Comparison of ENCODE assay signal across 8 cellular contexts in genomic region chr10:106711313-106711906, GRCh38.
DNase-seq lines count a peak whose midpoint lies in the region; ATAC-seq and TF ChIP-seq lines count a peak whose summit lies in the region.

No MANE protein-coding gene starts in this region.

- no peak for ATAC-seq in activated T-cell treated with anti-CD3 and anti-CD28 coated beads, Interleukin-2, amount 50 U/mL, for 72 hours (replicated peaks in 1 of 2)

- H3K27me3 Mint-ChIP-seq in HFFc6 (ENCODE audit: insufficient read depth), result no peaks in the 10 kb centered on the region; the same call in 1 of the 2 replicates
- H3K27me3 Mint-ChIP-seq in activated T-cell treated with anti-CD3 and anti-CD28 coated beads, Interleukin-2, amount 50 U/mL, for 72 hours (ENCODE audit: low read depth), result no peaks in the 10 kb centered on the region
- H3K27me3 Mint-ChIP-seq in immature natural killer cell (ENCODE audit: low read depth in 3 of 3), result peaks cover 1 to 5% (median 2%) of the 10 kb centered on the region in 3 donors

- POLR2A ChIA-PET in A673 (lab: Charles Lee; ENCODE audit: low non-redundant PET), result no interaction called here

- H3K27ac Mint-ChIP-seq in HFFc6 (no peak overlapping the region), immature natural killer cell (no peak overlapping the region)
- H3K27ac Mint-ChIP-seq in activated T-cell treated with anti-CD3 and anti-CD28 coated beads, Interleukin-2, amount 50 U/mL, for 72 hours, result no peak overlapping the region

- no peak overlapping the region for H3K27ac ChIP-seq in A673 (ENCODE audit: low read depth, low read length, poor library complexity, severe bottlenecking)

- H3K9me3 Mint-ChIP-seq in HFFc6, result no peaks in the 10 kb centered on the region
- H3K9me3 Mint-ChIP-seq in activated T-cell treated with anti-CD3 and anti-CD28 coated beads, Interleukin-2, amount 50 U/mL, for 72 hours, result peaks cover 0 to 3% of the 10 kb centered on the region in 2 donors
- H3K9me3 Mint-ChIP-seq in immature natural killer cell, result peaks cover 0 to 2% (median 0%) of the 10 kb centered on the region in 6 donors

- CTCF ChIA-PET in A673 (lab: Charles Lee), result no interaction called here

- H3K4me3 Mint-ChIP-seq in HFFc6 (no peak overlapping the region), immature natural killer cell (no peak overlapping the region)
- H3K4me3 Mint-ChIP-seq in activated T-cell treated with anti-CD3 and anti-CD28 coated beads, Interleukin-2, amount 50 U/mL, for 72 hours, result no peak overlapping the region

- no TSS peak for BruUV-seq in A673 (replicated peaks; lab: Mats Ljungman, UMichigan)

- no peak overlapping the region for H3K4me3 ChIP-seq in A673 (ENCODE audit: low read depth, low read length, poor library complexity, severe bottlenecking)

- no peaks in the 10 kb centered on the region for H3K27me3 ChIP-seq in A673 (replicated peaks; ENCODE audit: insufficient read depth, low read depth, low read length, poor library complexity)

- DNase-seq in A673 (ENCODE audit: low spot score) (peak; percentile 70), HFFc6 (no peak), MV-4-11 (lab: John Stamatoyannopoulos, UW) (peak; percentile 44), immature natural killer cell (peak; percentile 7 to 24 (median 21)), middle frontal gyrus (ENCODE audit: extremely low spot score, low spot score) (no peak)
- DNase-seq in activated T-cell treated with anti-CD3 and anti-CD28 coated beads, Interleukin-2, amount 50 U/mL, for 72 hours, result peak; percentile 36 to 43
- peak; percentile 1 to 26 for DNase-seq in stimulated activated CD8-positive, alpha-beta memory T cell treated with anti-CD3 and anti-CD28 coated beads, Interleukin-2, amount 100 ng/mL, for 48 hours (ENCODE audit: low read depth in 2 of 2)

- peak; percentile 96 for TF ChIP-seq CTCF in A673 (conservative IDR thresholded peaks at IDR 0.05; ENCODE audit: low read depth, low read length)
- peak; percentile 80 for TF ChIP-seq CTCF in GM12874 (IDR thresholded peaks at IDR 0.05; ENCODE audit: insufficient read depth, low read depth, low read length)
- TF ChIP-seq CTCF in HFFc6 (IDR thresholded peaks at IDR 0.05), result peak; percentile 86

- H3K36me3 Mint-ChIP-seq in HFFc6 (ENCODE audit: low read depth), result no peaks in the 10 kb centered on the region
- no peaks in the 10 kb centered on the region for H3K36me3 Mint-ChIP-seq in activated T-cell treated with anti-CD3 and anti-CD28 coated beads, Interleukin-2, amount 50 U/mL, for 72 hours (ENCODE audit: insufficient read depth in 2 of 2)
- H3K36me3 Mint-ChIP-seq in immature natural killer cell, result no peaks in the 10 kb centered on the region

- intact Hi-C loops in A673 (cut with micrococcal nuclease; ENCODE audit: unreplicated experiment), result loop anchor here (10.0 kb wide), 1 partner anchor 303 kb away; no protein-coding TSS in a partner anchor

- no peaks in the 10 kb centered on the region for H3K9me3 ChIP-seq in A673 (ENCODE audit: low read depth, low read length, poor library complexity, severe bottlenecking)

- H3K4me1 Mint-ChIP-seq in HFFc6 (ENCODE audit: low read depth), result no peaks in the 10 kb centered on the region
- H3K4me1 Mint-ChIP-seq in activated T-cell treated with anti-CD3 and anti-CD28 coated beads, Interleukin-2, amount 50 U/mL, for 72 hours (ENCODE audit: low read depth), result no peaks in the 10 kb centered on the region
- H3K4me1 Mint-ChIP-seq in immature natural killer cell, result peaks cover 0 to 3% of the 10 kb centered on the region in 2 donors

- no peaks in the 10 kb centered on the region for H3K4me1 ChIP-seq in A673 (ENCODE audit: insufficient read depth, low read length, poor library complexity, severe bottlenecking)

- H3K36me3 ChIP-seq in A673 (ENCODE audit: insufficient read depth, low read length, poor library complexity, severe bottlenecking), result no peaks in the 10 kb centered on the region

Comparison
In these comparisons a context has a peak if more than half of its experiments do, and no peak if none do; other contexts are left out.
1. DNase-seq: peak in A673 (single experiment), MV-4-11 (single experiment), activated T-cell treated with anti-CD3 and anti-CD28 coated beads, Interleukin-2, amount 50 U/mL, for 72 hours (2 of 2), immature natural killer cell (3 of 3) and stimulated activated CD8-positive, alpha-beta memory T cell treated with anti-CD3 and anti-CD28 coated beads, Interleukin-2, amount 100 ng/mL, for 48 hours (2 of 2); none in HFFc6 (single experiment) and middle frontal gyrus (single experiment).
2. Peak in every context shown above with its lines, with median percentiles within 50 percentile points of each other: CTCF ChIP-seq.